8 cellular contexts compared by ENCODE assay signal in the genomic region with DNA sequence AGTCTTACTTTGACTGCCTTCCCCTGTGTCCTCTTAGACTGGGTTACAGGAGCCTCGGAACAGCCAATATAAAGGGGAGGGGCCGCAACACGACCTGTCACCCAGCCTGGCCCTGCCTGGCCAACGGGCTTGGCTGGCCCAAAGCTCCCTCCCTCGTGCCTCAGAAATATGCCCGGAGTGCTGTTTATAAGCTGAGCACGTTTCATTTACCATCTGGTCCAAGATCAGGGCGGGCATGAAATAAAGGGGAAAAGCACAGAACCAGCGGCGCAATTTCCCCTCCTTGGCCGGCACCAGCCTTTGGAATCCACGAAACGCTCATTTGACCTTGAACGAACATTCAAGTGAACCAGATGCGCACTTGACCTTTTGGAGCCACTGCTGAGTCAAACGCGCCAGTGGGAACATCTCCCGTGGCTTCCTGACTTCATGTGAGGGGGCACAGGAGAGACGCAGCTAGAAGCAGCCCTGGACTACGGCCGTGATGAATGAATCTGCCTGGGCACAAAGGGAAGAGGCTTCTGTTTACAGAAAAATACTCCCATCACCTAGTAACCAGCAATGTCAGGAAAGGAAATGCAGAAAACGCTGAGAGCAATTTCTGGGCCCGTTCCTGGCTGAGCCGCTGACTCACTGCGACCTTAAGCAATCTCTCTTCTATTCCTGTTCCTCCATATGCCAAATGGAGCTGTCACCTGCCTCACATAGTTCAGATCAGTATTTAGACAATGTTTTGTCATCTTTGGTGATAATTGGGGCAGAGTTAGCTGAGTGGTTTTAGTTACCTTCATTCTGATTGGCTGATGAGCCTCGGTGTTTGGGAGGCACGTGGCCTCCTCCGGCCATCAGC. TPM values are rescaled to one million over a fixed set of nuclear protein-coding genes. Genes with fewer than 3 reads are reported as not detected.
DNase-seq lines count a peak whose midpoint lies in the region; ATAC-seq and TF ChIP-seq lines count a peak whose summit lies in the region.

No MANE protein-coding gene starts in this region.

- no peak overlapping the region for H2AK5ac ChIP-seq in trophoblast cell (ENCODE audit: low read length)

- no peak overlapping the region for H4K12ac ChIP-seq in trophoblast cell (ENCODE audit: low read depth, low read length)

- no peaks in the 10 kb centered on the region for H3K79me2 ChIP-seq in trophoblast cell (ENCODE audit: control insufficient read depth, insufficient read depth, low read length, poor library complexity)

- H3K27me3 Mint-ChIP-seq in activated naive CD8-positive, alpha-beta T cell treated with anti-CD3 and anti-CD28 coated beads, Interleukin-2, amount 50 U/mL, for 24 hours, result no peaks in the 10 kb centered on the region

- H3K4me2 ChIP-seq in trophoblast cell (ENCODE audit: low read length), result no peak overlapping the region

- no peak overlapping the region for H3K4ac ChIP-seq in trophoblast cell (ENCODE audit: low read depth, low read length)

- no peak overlapping the region for H2BK120ac ChIP-seq in trophoblast cell (ENCODE audit: insufficient read depth, low read length, poor library complexity)

- H3K4me3 ChIP-seq in trophoblast cell (ENCODE audit: low read depth, low read length), result no peak overlapping the region
- no peak overlapping the region for H3K4me3 ChIP-seq in WERI-Rb-1 (ENCODE audit: low read depth, low read length)

- H3K9ac ChIP-seq in trophoblast cell (ENCODE audit: low read length), result no peak overlapping the region

- intact Hi-C loops in head of caudate nucleus (cut with DNase I), result loop anchor here (10.0 kb wide), 1 partner anchor 48 kb away; no protein-coding TSS in a partner anchor

- no peak overlapping the region for H2BK5ac ChIP-seq in trophoblast cell (ENCODE audit: low read depth, low read length, poor library complexity)

- no CpG with 5 or more reads among the region's 28 CpGs for WGBS in trophoblast cell (ENCODE audit: extremely low coverage, insufficient coverage, insufficient read length)

- TF ChIP-seq CTCF in WERI-Rb-1 (IDR thresholded peaks at IDR 0.05; ENCODE audit: low read depth, low read length), result no peak

- H2AFZ ChIP-seq in trophoblast cell (ENCODE audit: insufficient read depth, low read length, poor library complexity), result no peak overlapping the region

- no peak overlapping the region for H2BK12ac ChIP-seq in trophoblast cell (ENCODE audit: low read length)

- H3K79me1 ChIP-seq in trophoblast cell (ENCODE audit: low read length), result peaks cover 7% of the 10 kb centered on the region

- ATAC-seq in activated naive CD8-positive, alpha-beta T cell treated with anti-CD3 and anti-CD28 coated beads, Interleukin-2, amount 50 U/mL, for 24 hours, result peak; percentile 57
- ATAC-seq in GM18870 (IDR thresholded peaks at IDR 0.05; ENCODE audit: unreplicated experiment) (no peak), GM19467 (IDR thresholded peaks at IDR 0.05; ENCODE audit: unreplicated experiment) (no peak)

- peak overlapping the region; percentile 29 for H3K4me3 Mint-ChIP-seq in activated naive CD8-positive, alpha-beta T cell treated with anti-CD3 and anti-CD28 coated beads, Interleukin-2, amount 50 U/mL, for 24 hours

- no peak overlapping the region for H4K8ac ChIP-seq in trophoblast cell (ENCODE audit: low read depth, low read length)

- DNase-seq in DMS53 (lab: John Stamatoyannopoulos, UW) (peak; percentile 93), NCI-H1436 treated with DMSO at 0.1 percent for 48 hours (lab: John Stamatoyannopoulos, UW) (peak; percentile 37), head of caudate nucleus (peak in 38 of 42 donors; percentile 32 to 87 (median 59)), trophoblast cell (peak; percentile 99), WERI-Rb-1 (no peak)
- no peak for DNase-seq in activated naive CD8-positive, alpha-beta T cell treated with anti-CD3 and anti-CD28 coated beads, Interleukin-2, amount 50 U/mL, for 24 hours

- no peak overlapping the region for H3K14ac ChIP-seq in trophoblast cell (ENCODE audit: low read length)

- peak overlapping the region; percentile 82 for H3K27ac Mint-ChIP-seq in activated naive CD8-positive, alpha-beta T cell treated with anti-CD3 and anti-CD28 coated beads, Interleukin-2, amount 50 U/mL, for 24 hours

- H3K9me3 ChIP-seq in trophoblast cell (ENCODE audit: insufficient read depth, low read depth, low read length), result peaks cover 2% of the 10 kb centered on the region
- H3K9me3 ChIP-seq in WERI-Rb-1 (ENCODE audit: severe bottlenecking), result no peaks in the 10 kb centered on the region

- H3K9me3 Mint-ChIP-seq in activated naive CD8-positive, alpha-beta T cell treated with anti-CD3 and anti-CD28 coated beads, Interleukin-2, amount 50 U/mL, for 24 hours, result no peaks in the 10 kb centered on the region

- H3K36me3 ChIP-seq in trophoblast cell (ENCODE audit: control insufficient read depth in 1 of 2, insufficient read depth in 2 of 2, low read length in 2 of 2), result no peaks in the 10 kb centered on the region
- peaks cover 2% of the 10 kb centered on the region; the same call in 1 of the 2 replicates for H3K36me3 ChIP-seq in WERI-Rb-1

- peaks cover 16 to 25% of the 10 kb centered on the region in 2 experiments for H3K4me1 ChIP-seq in trophoblast cell (ENCODE audit: control insufficient read depth in 1 of 2, insufficient read depth in 2 of 2, low read length in 2 of 2)

- H3K27ac ChIP-seq in trophoblast cell (ENCODE audit: low read depth, low read length) (no peak overlapping the region), WERI-Rb-1 (no peak overlapping the region)

- no peaks in the 10 kb centered on the region for H3K36me3 Mint-ChIP-seq in activated naive CD8-positive, alpha-beta T cell treated with anti-CD3 and anti-CD28 coated beads, Interleukin-2, amount 50 U/mL, for 24 hours (ENCODE audit: low read depth)

- H3K4me1 Mint-ChIP-seq in activated naive CD8-positive, alpha-beta T cell treated with anti-CD3 and anti-CD28 coated beads, Interleukin-2, amount 50 U/mL, for 24 hours, result peaks cover 47% of the 10 kb centered on the region

- H3K23ac ChIP-seq in trophoblast cell (ENCODE audit: low read length), result no peak overlapping the region

- no peak overlapping the region for H3K18ac ChIP-seq in trophoblast cell (ENCODE audit: low read length)

- H3K27me3 ChIP-seq in trophoblast cell (ENCODE audit: insufficient read depth, low read length), result no peaks in the 10 kb centered on the region
- H3K27me3 ChIP-seq in WERI-Rb-1 (ENCODE audit: insufficient read depth, low read depth, severe bottlenecking), result no peaks in the 10 kb centered on the region

- no peak overlapping the region for H4K91ac ChIP-seq in trophoblast cell (ENCODE audit: low read depth, low read length)

RNA-seq across cellular contexts. Expression of a gene that starts 53.3 kb away (rescaled TPM):
- polyA plus RNA-seq in trophoblast cell (2013), result 2.4 and 2.9 TPM in 2 replicates

Comparison
In these comparisons a context has a peak if more than half of its experiments do, and no peak if none do; other contexts are left out.
1. DNase-seq: peak in DMS53 (single experiment), NCI-H1436 treated with DMSO at 0.1 percent for 48 hours (single experiment), head of caudate nucleus (38 of 42) and trophoblast cell (2 of 2); none in activated naive CD8-positive, alpha-beta T cell treated with anti-CD3 and anti-CD28 coated beads, Interleukin-2, amount 50 U/mL, for 24 hours (single experiment) and WERI-Rb-1 (single experiment).